Comparison of ENCODE assay signal across 12 cellular contexts in the genomic region with DNA sequence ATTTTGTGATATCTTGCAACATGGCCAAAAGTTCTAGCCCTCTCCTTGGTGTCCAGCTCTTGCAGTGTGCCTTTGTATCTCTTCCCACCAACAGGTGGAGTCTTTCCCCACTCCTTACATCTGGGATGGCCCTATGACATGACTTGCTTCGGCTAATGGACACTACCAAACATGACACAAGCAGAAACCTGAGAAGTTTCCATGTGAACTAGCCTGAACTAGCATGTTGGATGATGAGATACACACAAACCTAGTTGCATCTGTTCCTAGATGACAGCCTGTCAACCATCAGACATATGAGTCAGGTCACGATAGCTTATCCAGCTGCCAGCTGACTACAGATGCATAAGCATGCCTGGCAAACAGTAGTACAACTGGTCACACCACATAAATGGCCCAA.
DNase-seq lines count a peak whose midpoint lies in the region; ATAC-seq, FAIRE-seq and TF ChIP-seq lines count a peak whose summit lies in the region.
"Had no signal": no experiment of that assay in that cellular context is flagged by ENCODE, and none has a peak within 500 bp of the region (broad histone marks: within the 10 kb centered on the region; RNA-seq: fewer than 3 reads in every experiment).

No MANE protein-coding gene starts in this region.

- in situ Hi-C loops in GM13977 (cut with MboI; ENCODE audit: low pct_unique_long_range_greater_than_20kb, low sequenced_read_pairs, unreplicated experiment) (loop anchor here (25.0 kb wide), 1 partner anchor 383 kb away; no protein-coding TSS in a partner anchor), SK-MEL-5 (cut with HindIII; ENCODE audit: low pct_unique_long_range_greater_than_20kb, low sequenced_read_pairs) (no loop called here)

- H3K9me3 ChIP-seq in A673 (ENCODE audit: low read depth, low read length, poor library complexity, severe bottlenecking), result no peaks in the 10 kb centered on the region

- no peak for TF ChIP-seq POLR2A in H54 (IDR thresholded peaks at IDR 0.05; ENCODE audit: low read depth, low read length)

- DNase-seq in A673 (ENCODE audit: low spot score) (peak; percentile 19), GM13977 (ENCODE audit: low spot score) (no peak), SK-MEL-5 (ENCODE audit: low read depth, low spot score) (peak; percentile 63), iPS-NIHi11 (ENCODE audit: low spot score) (peak; percentile 17), NCI-H1436 treated with DMSO at 0.1 percent for 48 hours (lab: John Stamatoyannopoulos, UW) (no peak), omental fat pad (ENCODE audit: low spot score) (no peak), H54 (ENCODE audit: insufficient read length, low spot score) (no peak), mesothelial cell of epicardium (ENCODE audit: low spot score in 2 of 2, unreplicated experiment in 2 of 2) (no peak)
- DNase-seq: CD4-positive, CD25-positive, alpha-beta regulatory T cell; effector memory CD8-positive, alpha-beta T cell; stimulated activated CD4-positive, alpha-beta T cell treated with anti-CD3 and anti-CD28 coated beads, Interleukin-4, amount 100 ng/mL, for 4 hours; SW 1271 had no signal

- no peak overlapping the region for H3K4me3 Mint-ChIP-seq in mesothelial cell of epicardium
- H3K4me3 Mint-ChIP-seq: CD4-positive, CD25-positive, alpha-beta regulatory T cell; effector memory CD8-positive, alpha-beta T cell had no signal

- peaks cover 10% of the 10 kb centered on the region for H3K4me1 Mint-ChIP-seq in mesothelial cell of epicardium
- H3K4me1 Mint-ChIP-seq: CD4-positive, CD25-positive, alpha-beta regulatory T cell had no signal

- no peaks in the 10 kb centered on the region for H3K27me3 Mint-ChIP-seq in mesothelial cell of epicardium (ENCODE audit: low read depth)
- H3K27me3 Mint-ChIP-seq: CD4-positive, CD25-positive, alpha-beta regulatory T cell; effector memory CD8-positive, alpha-beta T cell had no signal

- no peak overlapping the region for H3K4me3 ChIP-seq in A673 (ENCODE audit: low read depth, low read length, poor library complexity, severe bottlenecking)

- no peaks in the 10 kb centered on the region for H3K4me1 ChIP-seq in A673 (ENCODE audit: insufficient read depth, low read length, poor library complexity, severe bottlenecking)

- FAIRE-seq in H54 (lab: Jason Lieb, UNC), result no peak

- POLR2A ChIA-PET in A673 (lab: Charles Lee; ENCODE audit: low non-redundant PET), result no interaction called here

- ATAC-seq in omental fat pad (ENCODE audit: low FRiP score), result no peak
- ATAC-seq: effector memory CD8-positive, alpha-beta T cell had no signal

- no peak overlapping the region for H3K27ac ChIP-seq in A673 (ENCODE audit: low read depth, low read length, poor library complexity, severe bottlenecking)

- H3K36me3 Mint-ChIP-seq in mesothelial cell of epicardium, result no peaks in the 10 kb centered on the region
- H3K36me3 Mint-ChIP-seq: CD4-positive, CD25-positive, alpha-beta regulatory T cell had no signal

- no peak overlapping the region for H3K27ac Mint-ChIP-seq in mesothelial cell of epicardium
- H3K27ac Mint-ChIP-seq: CD4-positive, CD25-positive, alpha-beta regulatory T cell; effector memory CD8-positive, alpha-beta T cell had no signal

- TF ChIP-seq CTCF in A673 (conservative IDR thresholded peaks at IDR 0.05; ENCODE audit: low read depth, low read length) (peak; percentile 50), GM13977 (IDR thresholded peaks at IDR 0.05; ENCODE audit: extremely low read depth, insufficient read depth, missing control alignments) (peak; percentile 30), omental fat pad (IDR thresholded peaks at IDR 0.05) (no peak), mesothelial cell of epicardium (IDR thresholded peaks at IDR 0.05; ENCODE audit: unreplicated experiment) (no peak)

- H3K9me3 Mint-ChIP-seq in mesothelial cell of epicardium, result peaks cover 38% of the 10 kb centered on the region
- H3K9me3 Mint-ChIP-seq: effector memory CD8-positive, alpha-beta T cell had no signal

- intact Hi-C loops in A673 (cut with micrococcal nuclease; ENCODE audit: unreplicated experiment), result loop anchor here (10.0 kb wide), 1 partner anchor 375 kb away; no protein-coding TSS in a partner anchor

- BruUV-seq in A673 (replicated peaks; lab: Mats Ljungman, UMichigan), result no TSS peak

- H3K27me3 ChIP-seq in A673 (replicated peaks; ENCODE audit: insufficient read depth, low read depth, low read length, poor library complexity), result no peaks in the 10 kb centered on the region

- CTCF ChIA-PET in A673 (lab: Charles Lee), result interaction anchor here (0.6 kb wide), 1 partner anchor 13 kb away, joined by 5 read pairs; no protein-coding TSS in a partner anchor

- no peaks in the 10 kb centered on the region for H3K36me3 ChIP-seq in A673 (ENCODE audit: insufficient read depth, low read length, poor library complexity, severe bottlenecking)

Comparison
In these comparisons a context has a peak if more than half of its experiments do, and no peak if none do; other contexts are left out.
1. DNase-seq: peak in A673 (single experiment), SK-MEL-5 (single experiment) and iPS-NIHi11 (single experiment); none in GM13977 (single experiment), NCI-H1436 treated with DMSO at 0.1 percent for 48 hours (single experiment), omental fat pad (single experiment), H54 (single experiment) and mesothelial cell of epicardium (0 of 2).
2. CTCF ChIP-seq: peak in A673 (single experiment) and GM13977 (single experiment); none in omental fat pad (0 of 3) and mesothelial cell of epicardium (single experiment).